Comparison of ENCODE assay signal across 7 cellular contexts in genomic region chr6:113306552-113307145, GRCh38.
A peak's percentile ranks its signal among the peaks of the same experiment; 100 is the strongest.
DNase-seq lines count a peak whose midpoint lies in the region; ATAC-seq and TF ChIP-seq lines count a peak whose summit lies in the region.

No MANE protein-coding gene starts in this region.

- DNase-seq in UCSD-AML1 (lab: John Stamatoyannopoulos, UW; ENCODE audit: unreplicated experiment) (peak; percentile 33), SHP77 (lab: John Stamatoyannopoulos, UW) (no peak)
- peak in 2 of 3 experiments; percentile 2 to 9 for DNase-seq in effector memory CD8-positive, alpha-beta T cell
- DNase-seq in naive thymus-derived CD8-positive, alpha-beta T cell = peak in 8 of 10 donors; percentile 0 to 61 (median 16)

- no peaks in the 10 kb centered on the region for H3K9me3 Mint-ChIP-seq in effector memory CD8-positive, alpha-beta T cell
- H3K9me3 Mint-ChIP-seq in naive thymus-derived CD8-positive, alpha-beta T cell = no peaks in the 10 kb centered on the region

- POLR2A ChIA-PET in naive thymus-derived CD8-positive, alpha-beta T cell (lab: Charles Lee) = no interaction called here

- peak; percentile 97 for ATAC-seq in GM21381 (IDR thresholded peaks at IDR 0.05; ENCODE audit: unreplicated experiment)
- ATAC-seq in HG03565 (IDR thresholded peaks at IDR 0.05; ENCODE audit: unreplicated experiment) = peak; percentile 88
- peak; percentile 32 for ATAC-seq in effector memory CD8-positive, alpha-beta T cell (replicated peaks)
- peak in 1 of 2 donors; percentile 69 for ATAC-seq in naive thymus-derived CD8-positive, alpha-beta T cell

- no peaks in the 10 kb centered on the region for H3K36me3 Mint-ChIP-seq in effector memory CD8-positive, alpha-beta T cell (ENCODE audit: insufficient read depth)
- H3K36me3 Mint-ChIP-seq in naive thymus-derived CD8-positive, alpha-beta T cell = no peaks in the 10 kb centered on the region

- TF ChIP-seq CTCF in GM12873 (IDR thresholded peaks at IDR 0.05; ENCODE audit: insufficient read depth, low read depth, low read length, missing control alignments) = peak; percentile 84

- no peak overlapping the region for H3K27ac Mint-ChIP-seq in effector memory CD8-positive, alpha-beta T cell
- no peak overlapping the region for H3K27ac Mint-ChIP-seq in naive thymus-derived CD8-positive, alpha-beta T cell

- H3K4me1 Mint-ChIP-seq in effector memory CD8-positive, alpha-beta T cell (ENCODE audit: low read depth in 2 of 2) = no peaks in the 10 kb centered on the region
- no peaks in the 10 kb centered on the region for H3K4me1 Mint-ChIP-seq in naive thymus-derived CD8-positive, alpha-beta T cell

- no peaks in the 10 kb centered on the region for H3K27me3 Mint-ChIP-seq in effector memory CD8-positive, alpha-beta T cell
- peaks cover 0 to 3% (median 0%) of the 10 kb centered on the region in 5 donors for H3K27me3 Mint-ChIP-seq in naive thymus-derived CD8-positive, alpha-beta T cell

- H3K4me3 Mint-ChIP-seq in effector memory CD8-positive, alpha-beta T cell = no peak overlapping the region
- H3K4me3 Mint-ChIP-seq in naive thymus-derived CD8-positive, alpha-beta T cell = no peak overlapping the region

Comparison
In these comparisons a context has a peak if more than half of its experiments do, and no peak if none do; other contexts are left out.
1. DNase-seq: peak in UCSD-AML1 (single experiment), effector memory CD8-positive, alpha-beta T cell (2 of 3) and naive thymus-derived CD8-positive, alpha-beta T cell (8 of 10); none in SHP77 (0 of 2).